11 cellular contexts compared by ENCODE assay signal in genomic region chr3:77197408-77197807, GRCh38.
"Had no signal": no experiment of that assay in that cellular context is flagged by ENCODE, and none has a peak within 500 bp of the region (broad histone marks: within the 10 kb centered on the region; RNA-seq: fewer than 3 reads in every experiment).

No MANE protein-coding gene starts in this region.

- FAIRE-seq: H1, H54 had no signal

- H3K27ac ChIP-seq: GM23248 had no signal

- ATAC-seq: GM23338, HCT116 had no signal

- DNase-seq: GM23248, GOT3, H7, H9, HCEC 1CT, HFFc6 had no signal

- H3K9ac ChIP-seq: GM23248 had no signal

- H3K27ac Mint-ChIP-seq: GM23338, H9, HFFc6 had no signal

- H2AFZ ChIP-seq: GM23248, GM23338 had no signal

- H3K9me3 ChIP-seq: HAP-1 had no signal

- H3K4me3 ChIP-seq: GM23248, GM23338, HAP-1 had no signal

- H3K4me2 ChIP-seq: GM23338 had no signal

- H3K4me1 Mint-ChIP-seq: H9 had no signal

- H3K9me3 Mint-ChIP-seq: GM23338, H9 had no signal

- H3K36me3 ChIP-seq: HAP-1 had no signal

- H3K4me3 Mint-ChIP-seq: GM23338, H9, HFFc6 had no signal
